ENCODE assay signal across 21 cellular contexts in the genomic region with DNA sequence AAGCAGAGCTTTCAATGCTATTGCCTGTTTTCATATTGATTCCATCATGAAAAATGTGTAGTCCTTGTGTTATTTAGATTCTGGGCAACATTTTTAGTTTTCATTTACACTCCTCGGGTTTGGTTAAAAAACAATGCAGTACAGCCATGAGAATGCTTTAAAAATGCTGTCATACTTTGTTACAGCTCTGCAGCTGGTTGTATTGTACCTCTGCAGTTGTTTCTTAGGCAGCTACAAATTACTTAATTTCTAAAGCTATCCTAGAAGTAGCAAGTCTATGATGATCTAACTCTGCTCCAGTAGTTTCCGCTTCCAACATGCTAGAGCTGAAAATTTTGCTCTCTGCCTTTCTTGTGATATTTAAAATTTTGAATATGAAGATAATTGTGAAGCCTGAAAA. TPM values are rescaled to one million over a fixed set of nuclear protein-coding genes. Genes with fewer than 3 reads are reported as not detected.
A peak's percentile ranks its signal among the peaks of the same experiment; 100 is the strongest.
DNase-seq lines count a peak whose midpoint lies in the region; ATAC-seq and TF ChIP-seq lines count a peak whose summit lies in the region.
"Had no signal": no experiment of that assay in that cellular context is flagged by ENCODE, and none has a peak within 500 bp of the region (broad histone marks: within the 10 kb centered on the region; RNA-seq: fewer than 3 reads in every experiment).

No MANE protein-coding gene starts in this region.

- no peaks in the 10 kb centered on the region for H3K9me3 ChIP-seq in right cardiac atrium (ENCODE audit: control insufficient read depth, low read length)
- H3K9me3 ChIP-seq in right atrium auricular region, result no peaks in the 10 kb centered on the region
- H3K9me3 ChIP-seq: HAP-1, upper lobe of right lung had no signal

- peaks cover 57 to 72% of the 10 kb centered on the region in 2 donors for H3K4me1 Mint-ChIP-seq in natural killer cell treated with Interleukin-12 subunit alpha and Interleukin-12 subunit beta and Interleukin-15 and Interleukin-18, amount 100 ng/mL, for 72 hours (ENCODE audit: low read depth in 2 of 2)
- H3K4me1 Mint-ChIP-seq in nephron progenitor cell, result peaks cover 12% of the 10 kb centered on the region

- H3K4me3 ChIP-seq in right cardiac atrium (ENCODE audit: low read length), result peak overlapping the region; percentile 15
- H3K4me3 ChIP-seq in right atrium auricular region, result no peak overlapping the region
- H3K4me3 ChIP-seq: cardiac muscle cell, HAP-1, upper lobe of right lung had no signal

- no peaks in the 10 kb centered on the region for H3K9me3 Mint-ChIP-seq in natural killer cell treated with Interleukin-12 subunit alpha and Interleukin-12 subunit beta and Interleukin-15 and Interleukin-18, amount 100 ng/mL, for 72 hours
- H3K9me3 Mint-ChIP-seq in nephron progenitor cell, result peaks cover 3% of the 10 kb centered on the region
- H3K9me3 Mint-ChIP-seq: activated CD4-positive, alpha-beta memory T cell treated with anti-CD3 and anti-CD28 coated beads, Interleukin-2, amount 10 ng/mL, durations not matched to agents 7 days and 5 days; activated naive CD4-positive, alpha-beta T cell treated with anti-CD3 and anti-CD28 coated beads, Interleukin-2, amount 50 U/mL, for 24 hours; activated T-cell treated with anti-CD3 and anti-CD28 coated beads, Interleukin-2, amount 50 U/mL, for 4 hours; stimulated activated memory B cell treated with anti-CD40 and anti-IgM and Interleukin-4, amounts not matched to agents 10 μg/mL and 1 μg/mL and 100 μg/mL, for 72 hours had no signal

- TF ChIP-seq CTCF in right atrium auricular region (IDR thresholded peaks at IDR 0.05) (no peak), nephron progenitor cell (IDR thresholded peaks at IDR 0.05) (no peak)

- H3K27ac ChIP-seq in right cardiac atrium (ENCODE audit: low read length) (no peak overlapping the region), right atrium auricular region (peak overlapping the region in 1 of 2 donors; percentile 5)
- H3K27ac ChIP-seq: cardiac muscle cell, foreskin keratinocyte, upper lobe of right lung, WERI-Rb-1 had no signal

- H3K27me3 ChIP-seq in right cardiac atrium (ENCODE audit: control insufficient read depth, insufficient read depth) (no peaks in the 10 kb centered on the region), right atrium auricular region (no peaks in the 10 kb centered on the region)
- H3K27me3 ChIP-seq: cardiac muscle cell, foreskin keratinocyte, upper lobe of right lung had no signal

- no peaks in the 10 kb centered on the region for H3K27me3 Mint-ChIP-seq in natural killer cell treated with Interleukin-12 subunit alpha and Interleukin-12 subunit beta and Interleukin-15 and Interleukin-18, amount 100 ng/mL, for 72 hours
- H3K27me3 Mint-ChIP-seq in nephron progenitor cell (ENCODE audit: low read depth, poor library complexity), result no peaks in the 10 kb centered on the region
- H3K27me3 Mint-ChIP-seq: activated CD4-positive, alpha-beta memory T cell treated with anti-CD3 and anti-CD28 coated beads, Interleukin-2, amount 10 ng/mL, durations not matched to agents 7 days and 5 days; activated naive CD4-positive, alpha-beta T cell treated with anti-CD3 and anti-CD28 coated beads, Interleukin-2, amount 50 U/mL, for 24 hours; stimulated activated memory B cell treated with anti-CD40 and anti-IgM and Interleukin-4, amounts not matched to agents 10 μg/mL and 1 μg/mL and 100 μg/mL, for 72 hours had no signal

- CTCF ChIA-PET in HEK293T (lab: Yijun Ruan, JAX), result interaction anchor here (0.8 kb wide), 1 partner anchor 622 kb away, joined by 3 read pairs; a partner anchor contains a TSS

- ATAC-seq in right cardiac atrium (no peak), HG03439 (IDR thresholded peaks at IDR 0.05; ENCODE audit: unreplicated experiment) (no peak)
- ATAC-seq in natural killer cell treated with Interleukin-12 subunit alpha and Interleukin-12 subunit beta and Interleukin-15 and Interleukin-18, amount 100 ng/mL, for 72 hours, result no peak
- ATAC-seq: activated T-cell treated with anti-CD3 and anti-CD28 coated beads, Interleukin-2, amount 50 U/mL, for 4 hours; foreskin keratinocyte; left lobe of liver; stimulated activated memory B cell treated with anti-CD40 and anti-IgM and Interleukin-4, amounts not matched to agents 10 μg/mL and 1 μg/mL and 100 μg/mL, for 72 hours; upper lobe of right lung had no signal

- peak overlapping the region; percentile 67 to 86 for H3K27ac Mint-ChIP-seq in natural killer cell treated with Interleukin-12 subunit alpha and Interleukin-12 subunit beta and Interleukin-15 and Interleukin-18, amount 100 ng/mL, for 72 hours
- no peak overlapping the region for H3K27ac Mint-ChIP-seq in nephron progenitor cell
- H3K27ac Mint-ChIP-seq: activated CD4-positive, alpha-beta memory T cell treated with anti-CD3 and anti-CD28 coated beads, Interleukin-2, amount 10 ng/mL, durations not matched to agents 7 days and 5 days; activated naive CD4-positive, alpha-beta T cell treated with anti-CD3 and anti-CD28 coated beads, Interleukin-2, amount 50 U/mL, for 24 hours; endodermal cell had no signal

- POLR2A ChIA-PET in HEK293T (lab: Yijun Ruan, JAX), result no interaction called here

- no peaks in the 10 kb centered on the region for H3K36me3 Mint-ChIP-seq in natural killer cell treated with Interleukin-12 subunit alpha and Interleukin-12 subunit beta and Interleukin-15 and Interleukin-18, amount 100 ng/mL, for 72 hours
- peaks cover 27% of the 10 kb centered on the region for H3K36me3 Mint-ChIP-seq in nephron progenitor cell (ENCODE audit: low read depth)

- 55% methylated on average over 2 of the region's 2 CpGs for WGBS in right cardiac atrium

- intact Hi-C loops in right cardiac atrium (cut with DNase I), result no loop called here

- H3K4me3 Mint-ChIP-seq in natural killer cell treated with Interleukin-12 subunit alpha and Interleukin-12 subunit beta and Interleukin-15 and Interleukin-18, amount 100 ng/mL, for 72 hours, result peak overlapping the region; percentile 55
- H3K4me3 Mint-ChIP-seq in nephron progenitor cell, result no peak overlapping the region
- H3K4me3 Mint-ChIP-seq: activated CD4-positive, alpha-beta memory T cell treated with anti-CD3 and anti-CD28 coated beads, Interleukin-2, amount 10 ng/mL, durations not matched to agents 7 days and 5 days; activated naive CD4-positive, alpha-beta T cell treated with anti-CD3 and anti-CD28 coated beads, Interleukin-2, amount 50 U/mL, for 24 hours; activated T-cell treated with anti-CD3 and anti-CD28 coated beads, Interleukin-2, amount 50 U/mL, for 4 hours; endodermal cell; stimulated activated memory B cell treated with anti-CD40 and anti-IgM and Interleukin-4, amounts not matched to agents 10 μg/mL and 1 μg/mL and 100 μg/mL, for 72 hours had no signal

- DNase-seq in right cardiac atrium (no peak), right atrium auricular region (ENCODE audit: low spot score) (no peak), dermis blood vessel endothelial cell (peak; percentile 36), HEK293T (ENCODE audit: extremely low spot score) (no peak), nephron progenitor cell (no peak), H4 (ENCODE audit: low spot score) (no peak)
- DNase-seq in natural killer cell treated with Interleukin-12 subunit alpha and Interleukin-12 subunit beta and Interleukin-15 and Interleukin-18, amount 100 ng/mL, for 72 hours (ENCODE audit: low spot score), result no peak
- DNase-seq: activated CD4-positive, alpha-beta memory T cell treated with anti-CD3 and anti-CD28 coated beads, Interleukin-2, amount 10 ng/mL, durations not matched to agents 7 days and 5 days; activated T-cell treated with anti-CD3 and anti-CD28 coated beads, Interleukin-2, amount 50 U/mL, for 4 hours; DND-41; endodermal cell; foreskin keratinocyte; posterior cingulate gyrus; upper lobe of right lung; WERI-Rb-1 had no signal

- peaks cover 17% of the 10 kb centered on the region for H3K4me1 ChIP-seq in right cardiac atrium (ENCODE audit: control insufficient read depth, insufficient read depth, low read length)
- H3K4me1 ChIP-seq in right atrium auricular region, result peaks cover 0 to 35% of the 10 kb centered on the region in 2 donors
- H3K4me1 ChIP-seq: foreskin keratinocyte had no signal

- H3K36me3 ChIP-seq in right atrium auricular region, result no peaks in the 10 kb centered on the region
- H3K36me3 ChIP-seq: cardiac muscle cell, HAP-1, upper lobe of right lung, WERI-Rb-1 had no signal

TF ChIP-seq in HEK293T, 16 proteins besides CTCF, POLR2A, EP300 and RAD21:
- TF ChIP-seq NFRKB (IDR thresholded peaks at IDR 0.05), result no peak
- TF ChIP-seq CTBP1 (IDR thresholded peaks at IDR 0.05; ENCODE audit: borderline replicate concordance), result no peak
- TF ChIP-seq TARDBP (IDR thresholded peaks at IDR 0.05), result no peak
- no peak for TF ChIP-seq FOXM1 (IDR thresholded peaks at IDR 0.05; ENCODE audit: borderline replicate concordance)
- no peak for TF ChIP-seq L3MBTL2 (conservative IDR thresholded peaks at IDR 0.05)
- TF ChIP-seq BHLHE40 (IDR thresholded peaks at IDR 0.05; ENCODE audit: borderline replicate concordance), result no peak
- TF ChIP-seq ZNF384 (IDR thresholded peaks at IDR 0.05), result no peak
- no peak for TF ChIP-seq FOXK2 (IDR thresholded peaks at IDR 0.05)
- TF ChIP-seq ELF4 (IDR thresholded peaks at IDR 0.05), result no peak
- no peak for TF ChIP-seq LEF1 (IDR thresholded peaks at IDR 0.05; ENCODE audit: borderline replicate concordance)
- TF ChIP-seq ARNT (IDR thresholded peaks at IDR 0.05), result no peak

RNA-seq across cellular contexts. Expression of a gene that starts 20.2 kb away (rescaled TPM):
- total RNA-seq in right cardiac atrium (10 to 100 TPM; 12.0 to 14.0 (median 12.8) TPM), right atrium auricular region (10 to 100 TPM; 15.8 to 22.2 TPM), dermis blood vessel endothelial cell (22.2 and 32.0 TPM in 2 replicates)
- 3.8 TPM for polyA plus RNA-seq in right cardiac atrium
- 10 to 100 TPM; 19.8 to 31.8 TPM for total RNA-seq in natural killer cell treated with Interleukin-12 subunit alpha and Interleukin-12 subunit beta and Interleukin-15 and Interleukin-18, amount 100 ng/mL, for 72 hours
- total RNA-seq in H4 (2014; rRNA removed; shearing (Covaris generic)), result 10.0 and 10.1 TPM in 2 replicates
